In the genomic region with DNA sequence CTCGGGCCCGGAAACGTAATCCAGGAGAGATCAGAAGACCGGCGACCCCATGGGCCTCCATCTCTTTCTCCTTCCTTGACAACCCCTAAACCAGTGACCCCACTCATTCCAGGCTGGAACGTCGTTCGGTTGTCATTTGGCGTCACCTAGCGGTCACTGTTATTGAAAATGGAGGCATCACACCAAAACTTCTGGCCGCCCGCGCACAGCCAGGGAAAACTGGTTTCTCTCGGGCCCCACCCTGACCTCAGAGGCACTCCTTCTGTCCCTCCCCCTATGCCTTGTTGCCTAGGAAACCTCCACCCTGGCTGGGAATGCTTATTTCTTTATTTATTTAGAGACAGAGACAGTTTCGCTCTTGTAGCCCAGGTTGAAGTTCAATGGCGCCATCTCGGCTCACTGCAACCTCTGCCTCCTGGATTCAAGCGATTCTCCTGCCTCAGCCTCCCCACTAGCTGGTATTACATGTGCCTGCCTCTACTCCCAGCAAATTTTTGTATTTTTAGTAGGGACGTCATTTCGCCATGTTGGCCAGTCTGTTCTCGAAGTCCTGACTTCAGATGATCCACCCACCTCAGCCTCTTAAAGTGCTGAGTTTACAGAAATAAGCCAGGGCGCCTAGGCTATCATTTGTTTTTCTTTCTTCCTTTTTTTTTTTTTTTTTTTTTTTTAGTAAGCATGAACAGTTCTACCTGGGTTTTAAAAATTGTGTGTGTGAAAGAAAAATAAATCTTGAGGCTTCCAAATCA, we compare ENCODE assay signal across 8 cellular contexts.
DNase-seq lines count a peak whose midpoint lies in the region; ATAC-seq, FAIRE-seq and TF ChIP-seq lines count a peak whose summit lies in the region.
"Not testable (repeated sequence)": the region's sequence is repeated elsewhere in the genome, so short reads cannot be mapped to it uniquely, and the experiment has no call there.

No MANE protein-coding gene starts in this region.

- H3K27ac ChIP-seq in Panc1 (ENCODE audit: low read length); K562 (ENCODE audit: extremely low read depth, low read depth, low read length); lower lobe of right lung; upper lobe of left lung: not testable (repeated sequence)

- not testable (repeated sequence) for H3K9me1 ChIP-seq in K562 (ENCODE audit: control insufficient read depth, insufficient read depth, low read length)

- not testable (repeated sequence) for DNase-seq in Panc1 (ENCODE audit: low read depth, low spot score); K562 (ENCODE audit: extremely low read depth in 1 of 4, low spot score in 3 of 4); lower lobe of right lung; upper lobe of left lung

- not testable (repeated sequence) for BruUV-seq in Panc1 (replicated peaks; lab: Mats Ljungman, UMichigan); K562 (replicated peaks; lab: Mats Ljungman, UMichigan)

- not testable (repeated sequence) for H3K4me3 ChIP-seq in Panc1 (ENCODE audit: low read depth in 2 of 2, low read length in 2 of 2); K562; lower lobe of right lung; upper lobe of left lung

- in situ Hi-C loops in Panc1 (cut with HindIII; ENCODE audit: low pct_unique_long_range_greater_than_20kb, low sequenced_read_pairs); K562 (cut with MboI): not testable (repeated sequence)

- not testable (repeated sequence) for H3K27me3 ChIP-seq in Panc1 (ENCODE audit: control insufficient read depth, insufficient read depth, low read length); K562 (ENCODE audit: control insufficient read depth in 2 of 2, insufficient read depth in 2 of 2, low read length in 2 of 2); lower lobe of right lung (ENCODE audit: low read depth); upper lobe of left lung

- POLR2A ChIA-PET in Panc1 (lab: Charles Lee); K562 (lab: Yijun Ruan, JAX): not testable (repeated sequence)

- not testable (repeated sequence) for FAIRE-seq in K562 (lab: Jason Lieb, UNC)

- intact Hi-C loops in Panc1 (cut with micrococcal nuclease; ENCODE audit: unreplicated experiment); K562 (cut with micrococcal nuclease); lower lobe of right lung (cut with DNase I): not testable (repeated sequence)

- H2AFZ ChIP-seq in K562 (ENCODE audit: low read depth, low read length) = not testable (repeated sequence)

- H3K36me3 ChIP-seq in Panc1 (ENCODE audit: control insufficient read depth, insufficient read depth, low read length); K562 (ENCODE audit: control insufficient read depth, insufficient read depth, low read length); lower lobe of right lung; upper lobe of left lung: not testable (repeated sequence)

- no CpG with 5 or more reads among the region's 22 CpGs for WGBS in K562 (ENCODE audit: insufficient coverage, low coverage, missing lambda C conversion rate)
- WGBS in upper lobe of left lung, 2 donors = no CpG with 5 or more reads among the region's 22 CpGs

- not testable (repeated sequence) for TF ChIP-seq CTCF in Panc1 (IDR thresholded peaks at IDR 0.05); K562 (IDR thresholded peaks at IDR 0.05 in 2 of 3, conservative IDR thresholded peaks at IDR 0.05 in 1 of 3; ENCODE audit: insufficient read depth in 2 of 3, low read depth in 1 of 3, low read length in 3 of 3); lower lobe of right lung (IDR thresholded peaks at IDR 0.05); upper lobe of left lung (IDR thresholded peaks at IDR 0.05)

- TF ChIP-seq RAD21 in K562 (CRISPR knock-in tag; conservative IDR thresholded peaks at IDR 0.05 in 1 of 2, IDR thresholded peaks at IDR 0.05 in 1 of 2) = not testable (repeated sequence)

- not testable (repeated sequence) for H3K4me1 ChIP-seq in Panc1 (ENCODE audit: control insufficient read depth, insufficient read depth, low read length); K562 (replicated peaks in 1 of 2; ENCODE audit: control insufficient read depth in 2 of 2, insufficient read depth in 2 of 2, low read length in 2 of 2); lower lobe of right lung; upper lobe of left lung

- H4K20me1 ChIP-seq in K562 (replicated peaks; ENCODE audit: control insufficient read depth, insufficient read depth, low read length) = not testable (repeated sequence)

- CTCF ChIA-PET in Panc1 (lab: Charles Lee); K562 (lab: Yijun Ruan, JAX; ENCODE audit: low intra/inter-chr PET ratio): not testable (repeated sequence)

- not testable (repeated sequence) for H3K79me2 ChIP-seq in K562 (ENCODE audit: control insufficient read depth, insufficient read depth, low read length)

- TF ChIP-seq EP300 in K562 (IDR thresholded peaks at IDR 0.05; ENCODE audit: low read length); upper lobe of left lung (IDR thresholded peaks at IDR 0.05): not testable (repeated sequence)

- TF ChIP-seq POLR2A in K562 (conservative IDR thresholded peaks at IDR 0.05); upper lobe of left lung (IDR thresholded peaks at IDR 0.05): not testable (repeated sequence)

- peak; percentile 45 for ATAC-seq in GM18858 (IDR thresholded peaks at IDR 0.05; ENCODE audit: unreplicated experiment)
- ATAC-seq in GM21390 (IDR thresholded peaks at IDR 0.05; ENCODE audit: unreplicated experiment) = peak; percentile 68
- ATAC-seq in HG02678 (IDR thresholded peaks at IDR 0.05; ENCODE audit: unreplicated experiment) = peak; percentile 61
- ATAC-seq in HG03139 (IDR thresholded peaks at IDR 0.05; ENCODE audit: unreplicated experiment) = peak; percentile 69
- ATAC-seq in Panc1 = peak; percentile 82
- peak; percentile 95 for ATAC-seq in K562
- ATAC-seq in lower lobe of right lung = peak; percentile 87 to 92
- peak; percentile 90 to 91 for ATAC-seq in upper lobe of left lung (ENCODE audit: low FRiP score in 2 of 2)

- not testable (repeated sequence) for H3K9me3 ChIP-seq in Panc1 (ENCODE audit: control insufficient read depth, insufficient read depth, low read depth, low read length); K562 (replicated peaks; ENCODE audit: control insufficient read depth, insufficient read depth, low read depth, low read length); lower lobe of right lung; upper lobe of left lung

- not testable (repeated sequence) for H3K4me2 ChIP-seq in K562 (ENCODE audit: insufficient read depth, low read length)

- not testable (repeated sequence) for H3K9ac ChIP-seq in K562 (ENCODE audit: insufficient read depth in 1 of 2, low read depth in 2 of 2, low read length in 2 of 2)

Comparison
In these comparisons a context has a peak if more than half of its experiments do, and no peak if none do; other contexts are left out.
1. ATAC-seq: peak in every context shown above with its lines; median percentile 95 in K562; 90 in upper lobe of left lung; 90 in lower lobe of right lung; 82 in Panc1; 69 in HG03139; 68 in GM21390; 61 in HG02678; 45 in GM18858.